In the genomic region with DNA sequence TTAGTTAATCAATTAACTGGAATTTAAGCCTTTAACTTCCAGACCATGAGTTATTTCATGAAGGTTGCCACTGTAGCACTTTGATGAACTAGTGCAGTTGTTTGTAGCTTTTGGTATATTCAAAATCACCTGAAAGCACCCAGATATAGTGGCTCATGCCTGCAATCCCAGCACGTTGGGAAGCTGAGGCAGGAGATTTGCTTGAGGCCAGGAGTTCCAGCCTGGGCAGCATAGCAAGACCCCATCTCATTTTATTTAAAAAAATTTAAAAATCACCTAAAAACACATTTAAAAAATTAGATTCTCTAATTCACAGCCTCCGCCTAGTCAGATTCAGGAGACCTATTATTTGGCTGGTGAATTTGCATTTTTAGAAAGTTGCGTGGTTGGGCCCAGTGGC, we compare ENCODE assay signal across 33 cellular contexts.
"Had no signal": no experiment of that assay in that cellular context is flagged by ENCODE, and none has a peak within 500 bp of the region (broad histone marks: within the 10 kb centered on the region; RNA-seq: fewer than 3 reads in every experiment).

No MANE protein-coding gene starts in this region.

- H3K27ac ChIP-seq: adrenal gland, body of pancreas, colonic mucosa, WERI-Rb-1 had no signal

- H3K4me3 Mint-ChIP-seq: activated B cell treated with CpG ODN at 0.5 μM for 24 hours; activated CD8-positive, alpha-beta memory T cell treated with anti-CD3 and anti-CD28 coated beads, Interleukin-2, amount 10 ng/mL, durations not matched to agents 7 days and 5 days; activated CD8-positive, alpha-beta T cell treated with anti-CD3 and anti-CD28 coated beads, Interleukin-2, amount 10 ng/mL, durations not matched to agents 7 days and 5 days; activated naive CD4-positive, alpha-beta T cell treated with anti-CD3 and anti-CD28 coated beads for 36 hours; activated naive CD4-positive, alpha-beta T cell treated with anti-CD3 and anti-CD28 coated beads, Interleukin-2, amount 50 U/mL, for 24 hours; activated naive CD8-positive, alpha-beta T cell treated with anti-CD3 and anti-CD28 coated beads for 36 hours; activated naive CD8-positive, alpha-beta T cell treated with anti-CD3 and anti-CD28 coated beads, Interleukin-2, amount 50 U/mL, for 24 hours; activated T-helper 1 cell treated with anti-CD3 and anti-CD28 coated beads, Interleukin-12 subunit alpha, Interleukin-12 subunit beta, Interleukin-2, Interleukin-4 antibody, amounts not matched to agents 30 ng/mL and 10 ng/mL and 1 ng/mL, durations not matched to agents 14 hours and 24 hours and 36 hours; endodermal cell; T-helper 17 cell; T-helper 2 cell treated with Interferon-gamma antibody and Interleukin-4, amounts not matched to agents 5 μg/mL and 100 μg/mL, for 36 hours had no signal

- H3K36me3 ChIP-seq: adrenal gland, colonic mucosa, WERI-Rb-1 had no signal

- H3K27me3 ChIP-seq: adrenal gland, body of pancreas, colonic mucosa had no signal

- H3K36me3 Mint-ChIP-seq: activated CD8-positive, alpha-beta memory T cell treated with anti-CD3 and anti-CD28 coated beads, Interleukin-2, amount 10 ng/mL, durations not matched to agents 7 days and 5 days; activated naive CD4-positive, alpha-beta T cell treated with anti-CD3 and anti-CD28 coated beads, Interleukin-2, amount 50 U/mL, for 24 hours; activated naive CD8-positive, alpha-beta T cell treated with anti-CD3 and anti-CD28 coated beads for 36 hours had no signal

- ATAC-seq: activated CD4-positive, CD25-positive, alpha-beta regulatory T cell treated with anti-CD3 and anti-CD28 coated beads, Interleukin-2, amount 50 U/mL, for 24 hours; activated CD8-positive, alpha-beta memory T cell treated with anti-CD3 and anti-CD28 coated beads, Interleukin-2, amount 10 ng/mL, durations not matched to agents 7 days and 5 days; activated CD8-positive, alpha-beta T cell treated with anti-CD3 and anti-CD28 coated beads, Interleukin-2, amount 10 ng/mL, durations not matched to agents 7 days and 5 days; activated naive CD8-positive, alpha-beta T cell treated with anti-CD3 and anti-CD28 coated beads, Interleukin-2, amount 50 U/mL, for 24 hours; body of pancreas; esophagus mucosa; T-helper 17 cell had no signal

- H3K9me3 ChIP-seq: adrenal gland, body of pancreas, colonic mucosa had no signal

- H3K4me1 ChIP-seq: colonic mucosa had no signal

- H3K27me3 Mint-ChIP-seq: activated B cell treated with CpG ODN at 0.5 μM for 24 hours had no signal

- DNase-seq: activated B cell treated with CpG ODN at 0.5 μM for 24 hours; activated CD4-positive, alpha-beta T cell treated with anti-CD3 and anti-CD28 coated beads for 48 hours; activated CD4-positive, alpha-beta T cell treated with anti-CD3 and anti-CD28 coated beads, Interleukin-2, amount 50 U/mL, for 1 hour; activated CD4-positive, alpha-beta T cell treated with anti-CD3 and anti-CD28 coated beads, Interleukin-2, amount 50 U/mL, for 48 hours; activated CD8-positive, alpha-beta memory T cell treated with anti-CD3 and anti-CD28 coated beads, Interleukin-2, amount 10 ng/mL, durations not matched to agents 7 days and 5 days; activated CD8-positive, alpha-beta memory T cell treated with anti-CD3 and anti-CD28 coated beads, Interleukin-2, amount 50 U/mL, for 4 hours; activated CD8-positive, alpha-beta T cell treated with anti-CD3 and anti-CD28 coated beads, Interleukin-2, amount 10 ng/mL, durations not matched to agents 7 days and 5 days; activated effector memory CD4-positive, alpha-beta T cell treated with anti-CD3 and anti-CD28 coated beads, Interleukin-2, amount 50 U/mL, for 16 hours; activated naive CD4-positive, alpha-beta T cell treated with anti-CD3 and anti-CD28 coated beads for 36 hours; activated naive CD8-positive, alpha-beta T cell treated with anti-CD3 and anti-CD28 coated beads for 36 hours; activated naive CD8-positive, alpha-beta T cell treated with anti-CD3 and anti-CD28 coated beads, Interleukin-2, amount 50 U/mL, for 24 hours; activated T-cell treated with anti-CD3 and anti-CD28 coated beads, Interleukin-2, amount 50 U/mL, for 1 hour; activated T-cell treated with anti-CD3 and anti-CD28 coated beads, Interleukin-2, amount 50 U/mL, for 48 hours; adrenal gland; amygdala; aorta; body of pancreas; colonic mucosa; effector memory CD4-positive, alpha-beta T cell; endodermal cell; foreskin fibroblast; head of caudate nucleus; T-helper 1 cell; T-helper 17 cell; T1000; WERI-Rb-1 had no signal

- FAIRE-seq: frontal cortex had no signal

- H3K4me3 ChIP-seq: adrenal gland, body of pancreas, colonic mucosa had no signal

- H3K4me1 Mint-ChIP-seq: activated CD8-positive, alpha-beta memory T cell treated with anti-CD3 and anti-CD28 coated beads, Interleukin-2, amount 10 ng/mL, durations not matched to agents 7 days and 5 days; activated naive CD4-positive, alpha-beta T cell treated with anti-CD3 and anti-CD28 coated beads, Interleukin-2, amount 50 U/mL, for 24 hours; activated naive CD8-positive, alpha-beta T cell treated with anti-CD3 and anti-CD28 coated beads for 36 hours; activated naive CD8-positive, alpha-beta T cell treated with anti-CD3 and anti-CD28 coated beads, Interleukin-2, amount 50 U/mL, for 24 hours; T-helper 17 cell had no signal

- H3K9me3 Mint-ChIP-seq: activated B cell treated with CpG ODN at 0.5 μM for 24 hours; activated naive CD4-positive, alpha-beta T cell treated with anti-CD3 and anti-CD28 coated beads for 36 hours; activated naive CD4-positive, alpha-beta T cell treated with anti-CD3 and anti-CD28 coated beads, Interleukin-2, amount 50 U/mL, for 24 hours; activated naive CD8-positive, alpha-beta T cell treated with anti-CD3 and anti-CD28 coated beads for 36 hours; activated naive CD8-positive, alpha-beta T cell treated with anti-CD3 and anti-CD28 coated beads, Interleukin-2, amount 50 U/mL, for 24 hours; activated T-helper 1 cell treated with anti-CD3 and anti-CD28 coated beads, Interleukin-12 subunit alpha, Interleukin-12 subunit beta, Interleukin-2, Interleukin-4 antibody, amounts not matched to agents 30 ng/mL and 10 ng/mL and 1 ng/mL, durations not matched to agents 14 hours and 24 hours and 36 hours; activated T-helper 2 cell treated with anti-CD3 and anti-CD28 coated beads, Interferon-gamma antibody, Interleukin-2, Interleukin-4, amounts not matched to agents 10 μg/mL and 5 μg/mL and 100 μg/mL, durations not matched to agents 14 hours and 24 hours and 36 hours; endodermal cell; T-helper 2 cell treated with Interferon-gamma antibody and Interleukin-4, amounts not matched to agents 5 μg/mL and 100 μg/mL, for 36 hours had no signal

- H3K27ac Mint-ChIP-seq: activated B cell treated with CpG ODN at 0.5 μM for 24 hours; activated CD8-positive, alpha-beta memory T cell treated with anti-CD3 and anti-CD28 coated beads, Interleukin-2, amount 10 ng/mL, durations not matched to agents 7 days and 5 days; activated CD8-positive, alpha-beta T cell treated with anti-CD3 and anti-CD28 coated beads, Interleukin-2, amount 10 ng/mL, durations not matched to agents 7 days and 5 days; activated naive CD4-positive, alpha-beta T cell treated with anti-CD3 and anti-CD28 coated beads for 36 hours; activated naive CD4-positive, alpha-beta T cell treated with anti-CD3 and anti-CD28 coated beads, Interleukin-2, amount 50 U/mL, for 24 hours; activated naive CD8-positive, alpha-beta T cell treated with anti-CD3 and anti-CD28 coated beads for 36 hours; activated naive CD8-positive, alpha-beta T cell treated with anti-CD3 and anti-CD28 coated beads, Interleukin-2, amount 50 U/mL, for 24 hours; activated T-helper 1 cell treated with anti-CD3 and anti-CD28 coated beads, Interleukin-12 subunit alpha, Interleukin-12 subunit beta, Interleukin-2, Interleukin-4 antibody, amounts not matched to agents 30 ng/mL and 10 ng/mL and 1 ng/mL, durations not matched to agents 14 hours and 24 hours and 36 hours; activated T-helper 2 cell treated with anti-CD3 and anti-CD28 coated beads, Interferon-gamma antibody, Interleukin-2, Interleukin-4, amounts not matched to agents 10 μg/mL and 5 μg/mL and 100 μg/mL, durations not matched to agents 14 hours and 24 hours and 36 hours; endodermal cell; T-helper 17 cell; T-helper 2 cell treated with Interferon-gamma antibody and Interleukin-4, amounts not matched to agents 5 μg/mL and 100 μg/mL, for 36 hours had no signal
